In genomic region chr1:88744142-88744541, GRCh38 we compare ENCODE assay signal across 18 cellular contexts.
"Had no signal": no experiment of that assay in that cellular context is flagged by ENCODE, and none has a peak within 500 bp of the region (broad histone marks: within the 10 kb centered on the region; RNA-seq: fewer than 3 reads in every experiment).

No MANE protein-coding gene starts in this region.

- FAIRE-seq: endothelial cell of umbilical vein had no signal

- H3K4me3 Mint-ChIP-seq: activated CD4-positive, alpha-beta memory T cell treated with anti-CD3 and anti-CD28 coated beads for 36 hours; activated T-helper 1 cell treated with anti-CD3 and anti-CD28 coated beads, Interleukin-12 subunit alpha, Interleukin-12 subunit beta, Interleukin-2, Interleukin-4 antibody, amounts not matched to agents 30 ng/mL and 10 ng/mL and 1 ng/mL, durations not matched to agents 14 hours and 24 hours and 36 hours; naive B cell; neural progenitor cell had no signal

- H3K27ac Mint-ChIP-seq: activated CD4-positive, alpha-beta memory T cell treated with anti-CD3 and anti-CD28 coated beads for 36 hours; neural progenitor cell had no signal

- H3K4me1 Mint-ChIP-seq: neural progenitor cell had no signal

- H3K27me3 Mint-ChIP-seq: activated CD4-positive, alpha-beta memory T cell treated with anti-CD3 and anti-CD28 coated beads for 36 hours; naive B cell had no signal

- H3K9me3 Mint-ChIP-seq: activated CD4-positive, alpha-beta memory T cell treated with anti-CD3 and anti-CD28 coated beads for 36 hours; activated T-helper 1 cell treated with anti-CD3 and anti-CD28 coated beads, Interleukin-12 subunit alpha, Interleukin-12 subunit beta, Interleukin-2, Interleukin-4 antibody, amounts not matched to agents 30 ng/mL and 10 ng/mL and 1 ng/mL, durations not matched to agents 14 hours and 24 hours and 36 hours; naive B cell; neural progenitor cell had no signal

- ATAC-seq: left lung, right lobe of liver had no signal

- DNase-seq: activated CD4-positive, alpha-beta memory T cell treated with anti-CD3 and anti-CD28 coated beads for 36 hours; activated CD4-positive, alpha-beta T cell treated with anti-CD3 and anti-CD28 coated beads for 1 hour; activated CD8-positive, alpha-beta memory T cell treated with anti-CD3 and anti-CD28 coated beads, Interleukin-2, amount 50 U/mL, for 48 hours; activated naive CD4-positive, alpha-beta T cell treated with Interleukin-2 at 50 U/mL for 16 hours; cerebellar nuclear complex; effector CD8-positive, alpha-beta T cell; esophagus squamous epithelium; hippocampal formation; kidney; left lung; mammary epithelial cell; naive B cell; ovary; right lobe of liver; thyroid gland had no signal
